Comparison of ENCODE assay signal across 8 cellular contexts in the genomic region with DNA sequence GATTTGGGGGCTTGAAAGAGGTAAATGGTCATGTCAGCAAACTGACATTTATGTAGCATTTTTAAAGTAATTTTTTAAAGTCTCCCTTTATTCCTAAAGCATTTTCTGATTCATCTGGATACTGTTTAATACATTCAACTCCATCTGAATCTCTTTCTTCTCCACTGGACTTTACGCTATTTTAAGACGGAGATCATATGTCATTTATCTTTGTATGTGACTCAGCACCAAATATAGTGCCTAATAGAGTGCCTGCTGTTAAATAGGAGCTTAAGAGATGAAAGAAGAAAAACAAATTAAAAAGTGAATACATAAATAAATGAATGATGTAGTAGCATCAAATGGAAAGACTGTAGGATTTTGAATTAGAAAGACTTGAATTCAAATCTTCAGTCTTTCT.
"Had no signal": no experiment of that assay in that cellular context is flagged by ENCODE, and none has a peak within 500 bp of the region (broad histone marks: within the 10 kb centered on the region; RNA-seq: fewer than 3 reads in every experiment).

No MANE protein-coding gene starts in this region.

- H3K4me3 ChIP-seq: GM23248, HAP-1 had no signal

- H3K36me3 ChIP-seq: HAP-1 had no signal

- DNase-seq: GM23248, GOT3, H7, HFFc6, IMR-90 had no signal

- H3K27ac ChIP-seq: GM23248, HL-60 had no signal

- H3K4me1 ChIP-seq: HAP-1 had no signal

- ATAC-seq: HCT116 had no signal

- H3K9me3 ChIP-seq: HAP-1 had no signal
